In genomic region chr11:70448983-70449567, GRCh38 we compare ENCODE assay signal across 12 cellular contexts. TPM values are rescaled to one million over a fixed set of nuclear protein-coding genes. Genes with fewer than 3 reads are reported as not detected.
DNase-seq lines count a peak whose midpoint lies in the region; ATAC-seq and TF ChIP-seq lines count a peak whose summit lies in the region.
"Had no signal": no experiment of that assay in that cellular context is flagged by ENCODE, and none has a peak within 500 bp of the region (broad histone marks: within the 10 kb centered on the region; RNA-seq: fewer than 3 reads in every experiment).

No MANE protein-coding gene starts in this region.

- no peak overlapping the region for H3K27ac ChIP-seq in OCI-LY7 (ENCODE audit: low read depth, low read length, poor library complexity, severe bottlenecking)
- H3K27ac ChIP-seq: SJSA1 had no signal

- intact Hi-C loops in OCI-LY7 (cut with micrococcal nuclease; ENCODE audit: unreplicated experiment) = no loop called here

- H3K4me3 ChIP-seq in AG10803 (ENCODE audit: low read length) = no peak overlapping the region
- H3K4me3 ChIP-seq in GM12865 (ENCODE audit: low read depth, low read length) = no peak overlapping the region
- no peak overlapping the region for H3K4me3 ChIP-seq in OCI-LY7 (ENCODE audit: low read depth, low read length, poor library complexity, severe bottlenecking)
- H3K4me3 ChIP-seq in fibroblast of villous mesenchyme (ENCODE audit: low read depth, low read length) = no peak overlapping the region
- H3K4me3 ChIP-seq: SJSA1 had no signal

- no peaks in the 10 kb centered on the region for H3K79me2 ChIP-seq in OCI-LY7 (ENCODE audit: insufficient read depth, low read depth, low read length)

- H3K4me3 Mint-ChIP-seq in activated T-helper 17 cell treated with anti-CD3 and anti-CD28 coated beads, Interleukin-2, amount 50 U/mL, for 72 hours = no peak overlapping the region
- H3K4me3 Mint-ChIP-seq: activated CD8-positive, alpha-beta memory T cell treated with anti-CD3 and anti-CD28 coated beads, Interleukin-2, amount 10 ng/mL, durations not matched to agents 7 days and 5 days had no signal

- DNase-seq in AG10803 (ENCODE audit: low read depth) (no peak), GM12865 (ENCODE audit: low read depth) (no peak), OCI-LY7 (ENCODE audit: low spot score) (peak; percentile 22), fibroblast of villous mesenchyme (ENCODE audit: low read depth) (no peak), NCI-H2107 treated with DMSO at 0.1 percent for 48 hours (lab: John Stamatoyannopoulos, UW; ENCODE audit: unreplicated experiment) (no peak), NOMO-1 treated with DMSO at 0.1 percent for 48 hours (lab: John Stamatoyannopoulos, UW; ENCODE audit: unreplicated experiment) (no peak)
- DNase-seq: activated CD8-positive, alpha-beta memory T cell treated with anti-CD3 and anti-CD28 coated beads, Interleukin-2, amount 10 ng/mL, durations not matched to agents 7 days and 5 days; GDM1; NCI-H146 had no signal

- H3K4me1 Mint-ChIP-seq in activated T-helper 17 cell treated with anti-CD3 and anti-CD28 coated beads, Interleukin-2, amount 50 U/mL, for 72 hours = no peaks in the 10 kb centered on the region
- H3K4me1 Mint-ChIP-seq: activated CD8-positive, alpha-beta memory T cell treated with anti-CD3 and anti-CD28 coated beads, Interleukin-2, amount 10 ng/mL, durations not matched to agents 7 days and 5 days had no signal

- no peaks in the 10 kb centered on the region for H4K20me1 ChIP-seq in OCI-LY7 (ENCODE audit: insufficient read depth, low read length)

- no TSS peak for BruUV-seq in OCI-LY7 (replicated peaks; lab: Mats Ljungman, UMichigan)

- no peak overlapping the region for H2AFZ ChIP-seq in OCI-LY7 (ENCODE audit: low read length)

- peaks cover 13% of the 10 kb centered on the region for H3K27me3 Mint-ChIP-seq in activated T-helper 17 cell treated with anti-CD3 and anti-CD28 coated beads, Interleukin-2, amount 50 U/mL, for 72 hours
- H3K27me3 Mint-ChIP-seq: activated CD8-positive, alpha-beta memory T cell treated with anti-CD3 and anti-CD28 coated beads, Interleukin-2, amount 10 ng/mL, durations not matched to agents 7 days and 5 days had no signal

- TF ChIP-seq CTCF in AG10803 (conservative IDR thresholded peaks at IDR 0.05; ENCODE audit: low read length) (peak; percentile 47), GM12865 (IDR thresholded peaks at IDR 0.05; ENCODE audit: insufficient read depth, low read depth, low read length, missing control alignments) (peak; percentile 51), OCI-LY7 (conservative IDR thresholded peaks at IDR 0.05; ENCODE audit: low read length) (peak; percentile 83), fibroblast of villous mesenchyme (IDR thresholded peaks at IDR 0.05; ENCODE audit: insufficient read depth, low read depth, low read length) (peak; percentile 46)

- H3K9me3 ChIP-seq in OCI-LY7 (ENCODE audit: low read length) = peaks cover 16% of the 10 kb centered on the region

- H3K36me3 Mint-ChIP-seq in activated T-helper 17 cell treated with anti-CD3 and anti-CD28 coated beads, Interleukin-2, amount 50 U/mL, for 72 hours (ENCODE audit: low read depth) = peaks cover 7% of the 10 kb centered on the region

- H3K4me2 ChIP-seq in OCI-LY7 (ENCODE audit: low read length) = no peak overlapping the region

- H3K9me2 ChIP-seq in OCI-LY7 (ENCODE audit: insufficient read depth, low read length) = no peaks in the 10 kb centered on the region

- H3K9me3 Mint-ChIP-seq in activated T-helper 17 cell treated with anti-CD3 and anti-CD28 coated beads, Interleukin-2, amount 50 U/mL, for 72 hours = peaks cover 25% of the 10 kb centered on the region

- ATAC-seq in GM21723 (IDR thresholded peaks at IDR 0.05; ENCODE audit: unreplicated experiment) = no peak
- no peak for ATAC-seq in activated T-helper 17 cell treated with anti-CD3 and anti-CD28 coated beads, Interleukin-2, amount 50 U/mL, for 72 hours (replicated peaks)
- ATAC-seq: activated CD8-positive, alpha-beta memory T cell treated with anti-CD3 and anti-CD28 coated beads, Interleukin-2, amount 10 ng/mL, durations not matched to agents 7 days and 5 days had no signal

- H3K4me1 ChIP-seq in OCI-LY7 (ENCODE audit: insufficient read depth, low read length, poor library complexity, severe bottlenecking) = no peaks in the 10 kb centered on the region
- H3K4me1 ChIP-seq: SJSA1 had no signal

- POLR2A ChIA-PET in OCI-LY7 (lab: Charles Lee) = no interaction called here

- CTCF ChIA-PET in OCI-LY7 (lab: Charles Lee; ENCODE audit: unreplicated experiment) = no interaction called here

- H3K36me3 ChIP-seq in OCI-LY7 (ENCODE audit: insufficient read depth, low read length) = no peaks in the 10 kb centered on the region
- H3K36me3 ChIP-seq: SJSA1 had no signal

- H3K27ac Mint-ChIP-seq in activated T-helper 17 cell treated with anti-CD3 and anti-CD28 coated beads, Interleukin-2, amount 50 U/mL, for 72 hours = no peak overlapping the region
- H3K27ac Mint-ChIP-seq: activated CD8-positive, alpha-beta memory T cell treated with anti-CD3 and anti-CD28 coated beads, Interleukin-2, amount 10 ng/mL, durations not matched to agents 7 days and 5 days had no signal

RNA-seq across cellular contexts. Expression of gene CTTN, which starts 50.7 kb away (rescaled TPM):
- total RNA-seq in OCI-LY7 (2014; rRNA removed; shearing (Covaris generic)) = 1.9 and 5.0 TPM in 2 replicates
- total RNA-seq in OCI-LY7 (2022) (9.3 and 9.4 TPM in 2 replicates), fibroblast of villous mesenchyme (358 and 406 TPM in 2 replicates)
- 10 to 100 TPM in 1 of 2 donors, 1 to 10 TPM in 1; 8.7 to 36.1 TPM for total RNA-seq in activated T-helper 17 cell treated with anti-CD3 and anti-CD28 coated beads, Interleukin-2, amount 50 U/mL, for 72 hours
